1 cellular context compared by ENCODE assay signal in the genomic region with DNA sequence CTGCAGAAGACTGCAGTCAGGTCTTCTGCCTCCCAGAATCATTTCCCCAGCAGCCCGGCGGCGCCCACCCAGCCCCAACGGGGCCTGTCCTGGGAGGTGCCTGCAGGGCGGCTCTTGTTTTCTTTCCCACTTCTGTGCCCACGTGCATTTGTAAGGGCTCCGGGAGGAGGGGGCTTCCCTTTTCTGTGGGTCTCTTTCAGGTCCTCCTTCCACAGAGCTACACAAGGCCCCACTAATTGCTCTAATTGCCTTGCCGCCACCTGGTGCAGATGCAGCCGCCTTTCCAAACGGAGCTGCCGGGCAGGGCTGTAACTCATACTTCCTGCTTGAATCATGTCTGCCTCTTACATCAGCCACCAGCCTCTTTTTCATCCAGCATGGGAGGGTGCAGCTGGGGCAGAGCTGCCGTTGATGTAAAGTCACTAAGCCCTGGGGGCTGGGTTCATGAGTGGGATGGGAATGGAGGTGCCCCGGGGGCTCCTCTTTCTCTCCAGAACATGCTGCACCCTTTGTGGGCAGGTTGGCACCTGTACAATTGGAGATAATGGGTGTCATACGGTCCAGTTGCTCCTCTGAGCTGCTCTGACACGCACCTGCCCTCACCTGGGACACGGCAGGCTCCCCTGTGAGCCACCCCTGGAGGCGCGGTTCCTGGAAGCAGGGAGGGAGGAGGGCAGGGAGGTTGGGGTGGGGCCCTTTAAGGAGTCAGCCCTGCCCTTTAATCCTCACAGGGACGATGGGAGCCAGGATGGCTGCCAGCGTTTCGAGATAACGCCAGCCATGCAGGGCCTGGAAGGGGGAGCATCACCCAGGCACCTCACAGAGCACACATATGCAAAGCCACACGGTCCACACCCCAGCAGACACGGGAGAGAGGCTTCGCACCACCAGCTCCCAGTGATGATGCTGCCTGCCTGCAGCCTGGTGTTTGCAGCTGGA.
TF ChIP-seq lines count a peak whose summit lies in the region.

No MANE protein-coding gene starts in this region.

TF ChIP-seq in H1, 55 proteins besides CTCF, POLR2A, EP300 and RAD21:
- TF ChIP-seq RNF2 (IDR thresholded peaks at IDR 0.05; ENCODE audit: borderline replicate concordance, low read depth, low read length, missing control alignments, poor library complexity, severe bottlenecking): no peak
- TF ChIP-seq RFX5 (IDR thresholded peaks at IDR 0.05; ENCODE audit: borderline replicate concordance, low read depth, low read length): no peak
- TF ChIP-seq, protein P1, sequence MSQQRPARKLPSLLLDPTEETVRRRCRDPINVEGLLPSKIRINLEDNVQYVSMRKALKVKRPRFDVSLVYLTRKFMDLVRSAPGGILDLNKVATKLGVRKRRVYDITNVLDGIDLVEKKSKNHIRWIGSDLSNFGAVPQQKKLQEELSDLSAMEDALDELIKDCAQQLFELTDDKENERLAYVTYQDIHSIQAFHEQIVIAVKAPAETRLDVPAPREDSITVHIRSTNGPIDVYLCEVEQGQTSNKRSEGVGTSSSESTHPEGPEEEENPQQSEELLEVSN (IDR thresholded peaks at IDR 0.05): no peak
- TF ChIP-seq, protein P2, sequence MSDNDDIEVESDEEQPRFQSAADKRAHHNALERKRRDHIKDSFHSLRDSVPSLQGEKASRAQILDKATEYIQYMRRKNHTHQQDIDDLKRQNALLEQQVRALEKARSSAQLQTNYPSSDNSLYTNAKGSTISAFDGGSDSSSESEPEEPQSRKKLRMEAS (IDR thresholded peaks at IDR 0.05): no peak
- no peak for TF ChIP-seq HDAC6 (IDR thresholded peaks at IDR 0.05; ENCODE audit: low read depth, low read length)
- TF ChIP-seq EZH2 (IDR thresholded peaks at IDR 0.05; ENCODE audit: low read depth, low read length, severe bottlenecking): no peak
- TF ChIP-seq GABPA (IDR thresholded peaks at IDR 0.05; ENCODE audit: borderline replicate concordance, insufficient read depth, low read length): no peak
- no peak for TF ChIP-seq CHD1 (IDR thresholded peaks at IDR 0.05; ENCODE audit: low read depth, low read length)
- no peak for TF ChIP-seq TAF1 (IDR thresholded peaks at IDR 0.05; ENCODE audit: low read depth, low read length)
- TF ChIP-seq KDM4A (IDR thresholded peaks at IDR 0.05; ENCODE audit: low read depth, low read length, severe bottlenecking): no peak
- TF ChIP-seq RBBP5 (IDR thresholded peaks at IDR 0.05; ENCODE audit: borderline replicate concordance, low read depth, low read length): no peak
- no peak for TF ChIP-seq CHD2 (IDR thresholded peaks at IDR 0.05; ENCODE audit: low read length)
- TF ChIP-seq RXRA (IDR thresholded peaks at IDR 0.05; ENCODE audit: insufficient read depth, low read depth, low read length): no peak
